ENCODE assay signal across 9 cellular contexts in genomic region chr9:6973762-6974161, GRCh38.
DNase-seq lines count a peak whose midpoint lies in the region; ATAC-seq, FAIRE-seq and TF ChIP-seq lines count a peak whose summit lies in the region.
"Had no signal": no experiment of that assay in that cellular context is flagged by ENCODE, and none has a peak within 500 bp of the region (broad histone marks: within the 10 kb centered on the region; RNA-seq: fewer than 3 reads in every experiment).

No MANE protein-coding gene starts in this region.

- H2AFZ ChIP-seq in mammary epithelial cell (ENCODE audit: low read depth, low read length) = no peak overlapping the region

- H4K20me1 ChIP-seq in mammary epithelial cell (ENCODE audit: insufficient read depth, low read length) = no peaks in the 10 kb centered on the region

- dilution Hi-C loops in mammary epithelial cell (cut with HindIII; ENCODE audit: low sequenced_read_pairs) = no loop called here

- DNase-seq in mammary epithelial cell (peak; percentile 51), frontal cortex (ENCODE audit: low spot score in 2 of 2) (no peak), DMS79 treated with DMSO at 0.1 percent for 48 hours (lab: John Stamatoyannopoulos, UW) (no peak)
- DNase-seq in activated CD4-positive, alpha-beta T cell treated with anti-CD3 and anti-CD28 coated beads for 1 hour = no peak
- DNase-seq in activated CD4-positive, alpha-beta T cell treated with anti-CD3 and anti-CD28 coated beads for 48 hours = no peak
- DNase-seq: NCI-H1436 had no signal

- H3K27ac ChIP-seq in mammary epithelial cell (ENCODE audit: insufficient read depth, low read depth, low read length) = no peak overlapping the region

- ATAC-seq in GM18508 (IDR thresholded peaks at IDR 0.05; ENCODE audit: insufficient read depth, unreplicated experiment) (peak; percentile 97), GM21528 (IDR thresholded peaks at IDR 0.05; ENCODE audit: low FRiP score, unreplicated experiment) (peak; percentile 97), HG03439 (IDR thresholded peaks at IDR 0.05; ENCODE audit: unreplicated experiment) (peak; percentile 95)

- H3K9ac ChIP-seq in mammary epithelial cell (ENCODE audit: insufficient read depth, low read length) = no peak overlapping the region

- TF ChIP-seq CTCF in mammary epithelial cell (conservative IDR thresholded peaks at IDR 0.05 in 1 of 2, IDR thresholded peaks at IDR 0.05 in 1 of 2; ENCODE audit: extremely low read depth in 1 of 2, insufficient read depth in 1 of 2, low read depth in 1 of 2, low read length in 2 of 2) = no peak

- CTCF ChIA-PET in mammary epithelial cell (lab: Charles Lee; ENCODE audit: low non-redundant PET) = no interaction called here

- no TSS peak for BruUV-seq in mammary epithelial cell (replicated peaks; lab: Mats Ljungman, UMichigan)

- H3K27me3 ChIP-seq in mammary epithelial cell (ENCODE audit: insufficient read depth, low read length) = no peaks in the 10 kb centered on the region

- no peak overlapping the region for H3K4me3 ChIP-seq in mammary epithelial cell (replicated peaks in 1 of 3; ENCODE audit: insufficient read depth in 1 of 3, low read depth in 2 of 3, low read length in 3 of 3)

- no peaks in the 10 kb centered on the region for H3K9me3 ChIP-seq in mammary epithelial cell (replicated peaks; ENCODE audit: insufficient read depth, low read length)

- in situ Hi-C loops in mammary epithelial cell (cut with MboI; ENCODE audit: low sequenced_read_pairs in 2 of 2) = no loop called here

- FAIRE-seq in frontal cortex (lab: Jason Lieb, UNC) = no peak

- 93% methylated on average over 2 of the region's 2 CpGs for WGBS in mammary epithelial cell (ENCODE audit: low coverage, missing lambda C conversion rate)

- no peaks in the 10 kb centered on the region for H3K4me1 ChIP-seq in mammary epithelial cell (ENCODE audit: insufficient read depth, low read length)

- no peaks in the 10 kb centered on the region for H3K36me3 ChIP-seq in mammary epithelial cell (ENCODE audit: insufficient read depth, low read length)

- intact Hi-C loops in mammary epithelial cell (cut with micrococcal nuclease) = no loop called here

- peaks cover 2% of the 10 kb centered on the region for H3K79me2 ChIP-seq in mammary epithelial cell (ENCODE audit: insufficient read depth, low read length)

- H3K4me2 ChIP-seq in mammary epithelial cell (ENCODE audit: insufficient read depth, low read depth, low read length) = no peak overlapping the region
